Comparison of ENCODE assay signal across 12 cellular contexts in the genomic region with DNA sequence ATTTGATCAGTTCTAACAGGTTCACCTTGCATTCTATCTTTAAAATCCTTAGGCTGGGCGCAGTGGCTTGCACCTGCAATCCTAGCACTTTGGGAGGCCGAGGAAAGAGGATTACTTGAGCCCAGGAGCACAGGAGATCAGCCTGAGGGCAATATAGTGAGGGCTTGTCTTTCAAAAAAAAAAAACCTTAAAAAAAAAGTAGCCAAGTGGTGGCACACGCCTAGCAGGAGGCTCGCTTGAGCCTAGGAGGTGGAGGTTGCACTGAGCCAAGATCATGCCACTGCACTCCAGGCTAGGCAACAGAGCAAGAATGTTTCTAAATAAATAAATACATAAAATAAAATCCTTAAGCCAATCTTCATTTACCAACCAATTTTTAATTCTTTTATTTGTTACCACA.
DNase-seq lines count a peak whose midpoint lies in the region; TF ChIP-seq lines count a peak whose summit lies in the region.
"Had no signal": no experiment of that assay in that cellular context is flagged by ENCODE, and none has a peak within 500 bp of the region (broad histone marks: within the 10 kb centered on the region; RNA-seq: fewer than 3 reads in every experiment).

No MANE protein-coding gene starts in this region.

- DNase-seq in GM12865 (ENCODE audit: low read depth) (peak; percentile 22), mesothelial cell of epicardium (ENCODE audit: low spot score in 2 of 2, unreplicated experiment in 2 of 2) (no peak), KG1 (lab: John Stamatoyannopoulos, UW) (no peak), NCI-H1694 (lab: John Stamatoyannopoulos, UW) (no peak), NOMO-1 (lab: John Stamatoyannopoulos, UW; ENCODE audit: unreplicated experiment in 2 of 2) (no peak), GDM1 (lab: John Stamatoyannopoulos, UW) (no peak)
- no peak for DNase-seq in activated CD4-positive, alpha-beta memory T cell treated with anti-CD3 and anti-CD28 coated beads, Interleukin-2, amount 10 ng/mL, durations not matched to agents 7 days and 5 days
- DNase-seq: amniotic stem cell; effector CD4-positive, alpha-beta T cell; head of caudate nucleus; NCI-H526 treated with DMSO at 0.1 percent for 48 hours had no signal

- POLR2A ChIA-PET in activated CD4-positive, alpha-beta memory T cell treated with anti-CD3 and anti-CD28 coated beads, Interleukin-2, amount 10 ng/mL, durations not matched to agents 7 days and 5 days (lab: Charles Lee): interaction anchor here (1.7 kb wide), 1 partner anchor 11 kb away, joined by 8 read pairs; no protein-coding TSS in a partner anchor

- peaks cover 11% of the 10 kb centered on the region for H3K27me3 ChIP-seq in ACC112 (ENCODE audit: insufficient read depth, low read length)

- no peaks in the 10 kb centered on the region for H3K9me3 Mint-ChIP-seq in activated CD4-positive, alpha-beta memory T cell treated with anti-CD3 and anti-CD28 coated beads, Interleukin-2, amount 10 ng/mL, durations not matched to agents 7 days and 5 days
- H3K9me3 Mint-ChIP-seq in mesothelial cell of epicardium: no peaks in the 10 kb centered on the region

- no peak overlapping the region for H2AFZ ChIP-seq in ACC112 (ENCODE audit: low read length, unreplicated experiment)

- H3K4me1 ChIP-seq in ACC112 (ENCODE audit: control insufficient read depth, insufficient read depth, low read length, unreplicated experiment): peaks cover 20% of the 10 kb centered on the region

- no peak overlapping the region for H3K27ac ChIP-seq in ACC112 (ENCODE audit: low read depth, low read length)

- peak overlapping the region; percentile 19 for H3K27ac Mint-ChIP-seq in activated CD4-positive, alpha-beta memory T cell treated with anti-CD3 and anti-CD28 coated beads, Interleukin-2, amount 10 ng/mL, durations not matched to agents 7 days and 5 days
- no peak overlapping the region for H3K27ac Mint-ChIP-seq in mesothelial cell of epicardium

- no peaks in the 10 kb centered on the region for H3K27me3 Mint-ChIP-seq in activated CD4-positive, alpha-beta memory T cell treated with anti-CD3 and anti-CD28 coated beads, Interleukin-2, amount 10 ng/mL, durations not matched to agents 7 days and 5 days
- no peaks in the 10 kb centered on the region for H3K27me3 Mint-ChIP-seq in mesothelial cell of epicardium (ENCODE audit: low read depth)

- TF ChIP-seq CTCF in GM12865 (IDR thresholded peaks at IDR 0.05; ENCODE audit: insufficient read depth, low read depth, low read length, missing control alignments) (no peak), mesothelial cell of epicardium (IDR thresholded peaks at IDR 0.05; ENCODE audit: unreplicated experiment) (no peak)

- peak overlapping the region; percentile 91; the same call in 1 of the 2 replicates for H3K4me3 ChIP-seq in ACC112 (ENCODE audit: low read depth, low read length)
- peak overlapping the region; percentile 64 for H3K4me3 ChIP-seq in GM12865 (ENCODE audit: low read depth, low read length)

- peaks cover 37% of the 10 kb centered on the region for H3K4me1 Mint-ChIP-seq in activated CD4-positive, alpha-beta memory T cell treated with anti-CD3 and anti-CD28 coated beads, Interleukin-2, amount 10 ng/mL, durations not matched to agents 7 days and 5 days
- H3K4me1 Mint-ChIP-seq in mesothelial cell of epicardium: peaks cover 34% of the 10 kb centered on the region

- CTCF ChIA-PET in activated CD4-positive, alpha-beta memory T cell treated with anti-CD3 and anti-CD28 coated beads, Interleukin-2, amount 10 ng/mL, durations not matched to agents 7 days and 5 days (lab: Charles Lee): no interaction called here

- peaks cover 27% of the 10 kb centered on the region for H3K36me3 Mint-ChIP-seq in activated CD4-positive, alpha-beta memory T cell treated with anti-CD3 and anti-CD28 coated beads, Interleukin-2, amount 10 ng/mL, durations not matched to agents 7 days and 5 days (ENCODE audit: low read depth)
- H3K36me3 Mint-ChIP-seq in mesothelial cell of epicardium: no peaks in the 10 kb centered on the region

- H3K79me2 ChIP-seq in ACC112 (ENCODE audit: control insufficient read depth, insufficient read depth, low read length, unreplicated experiment): peaks cover 24% of the 10 kb centered on the region

- peaks cover 18% of the 10 kb centered on the region for H3K36me3 ChIP-seq in ACC112 (ENCODE audit: insufficient read depth, low read length)

- H3K4me3 Mint-ChIP-seq in activated CD4-positive, alpha-beta memory T cell treated with anti-CD3 and anti-CD28 coated beads, Interleukin-2, amount 10 ng/mL, durations not matched to agents 7 days and 5 days: peak overlapping the region; percentile 19
- peak overlapping the region; percentile 14 for H3K4me3 Mint-ChIP-seq in mesothelial cell of epicardium
